ENCODE assay signal across 8 cellular contexts in the genomic region with DNA sequence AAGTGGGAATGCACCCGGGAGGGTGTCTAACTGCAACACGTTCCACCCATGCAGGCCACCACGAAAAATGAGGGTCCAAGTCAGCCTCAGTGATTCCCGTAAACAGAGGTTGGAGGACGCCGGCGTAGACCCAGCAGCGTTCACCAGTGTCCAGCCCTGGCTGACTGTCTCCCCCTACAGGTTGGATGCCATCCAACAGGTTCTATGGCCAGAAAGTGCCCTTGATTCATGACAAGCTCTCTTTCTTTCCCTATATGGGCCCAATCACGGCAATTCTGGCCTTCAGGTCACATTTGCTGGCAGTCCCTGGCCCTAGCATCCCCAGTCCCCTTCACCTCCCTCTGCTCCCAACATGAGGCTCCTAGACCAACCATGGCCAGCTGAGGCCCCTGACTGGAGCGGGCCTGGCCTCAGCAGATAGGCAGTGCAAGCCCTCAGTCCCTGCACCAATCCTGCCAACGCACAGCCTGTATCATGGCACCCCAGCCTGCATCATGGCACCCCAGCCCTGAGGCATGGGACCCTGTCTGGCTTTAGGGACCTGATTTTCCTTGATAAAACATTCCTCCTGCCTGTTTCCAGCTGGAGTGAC.
DNase-seq lines count a peak whose midpoint lies in the region; ATAC-seq and FAIRE-seq lines count a peak whose summit lies in the region.

No MANE protein-coding gene starts in this region.

- no peak overlapping the region for H2BK12ac ChIP-seq in neuronal stem cell (ENCODE audit: low read length)

- H3K4me2 ChIP-seq in neuronal stem cell (ENCODE audit: insufficient read depth, low read length, poor library complexity, severe bottlenecking): no peak overlapping the region

- no peak overlapping the region for H2BK15ac ChIP-seq in neuronal stem cell (ENCODE audit: low read length)

- H3K18ac ChIP-seq in neuronal stem cell (ENCODE audit: low read length): no peak overlapping the region

- no peak overlapping the region for H3K14ac ChIP-seq in neuronal stem cell (ENCODE audit: low read length)

- H3K36me3 ChIP-seq in neuronal stem cell (replicated peaks in 1 of 2; ENCODE audit: control insufficient read depth in 2 of 2, insufficient read depth in 2 of 2, low read length in 2 of 2): no peaks in the 10 kb centered on the region
- H3K36me3 ChIP-seq in small intestine (ENCODE audit: control insufficient read depth in 2 of 2, insufficient read depth in 2 of 2, low read length in 2 of 2): no peaks in the 10 kb centered on the region

- no CpG with 5 or more reads among the region's 11 CpGs for WGBS in neuronal stem cell (ENCODE audit: extremely low coverage in 2 of 2, insufficient read length in 2 of 2, insufficient replicate concordance in 1 of 2), 2 donors
- WGBS in small intestine, 3 donors: 81 to 90% (median 88%) methylated on average over 11 of the region's 11 CpGs

- H3K4me1 ChIP-seq in neuronal stem cell (ENCODE audit: control insufficient read depth in 2 of 2, insufficient read depth in 1 of 2, low read depth in 1 of 2, low read length in 2 of 2) (no peaks in the 10 kb centered on the region), small intestine (ENCODE audit: control insufficient read depth in 2 of 2, insufficient read depth in 1 of 2, low read depth in 1 of 2, low read length in 1 of 2) (no peaks in the 10 kb centered on the region)

- H3K4ac ChIP-seq in neuronal stem cell (ENCODE audit: low read length): no peak overlapping the region

- H3K27me3 ChIP-seq in neuronal stem cell (ENCODE audit: control insufficient read depth in 3 of 3, insufficient read depth in 3 of 3, low read depth in 1 of 3, low read length in 3 of 3) (no peaks in the 10 kb centered on the region), small intestine (ENCODE audit: control insufficient read depth in 2 of 2, insufficient read depth in 2 of 2, low read length in 2 of 2) (no peaks in the 10 kb centered on the region)

- no peak for FAIRE-seq in small intestine (lab: Jason Lieb, UNC)

- no peak overlapping the region for H4K8ac ChIP-seq in neuronal stem cell (ENCODE audit: low read depth, low read length)

- ATAC-seq in HG02759 (IDR thresholded peaks at IDR 0.05; ENCODE audit: unreplicated experiment) (peak; percentile 68), HG03342 (IDR thresholded peaks at IDR 0.05; ENCODE audit: unreplicated experiment) (no peak)
- ATAC-seq in activated CD4-positive, CD25-positive, alpha-beta regulatory T cell treated with anti-CD3 and anti-CD28 coated beads, Interleukin-2, amount 50 U/mL, for 24 hours: no peak

- no peak overlapping the region for H3K27ac ChIP-seq in neuronal stem cell (replicated peaks; ENCODE audit: low read length)
- H3K27ac ChIP-seq in small intestine (ENCODE audit: low read depth in 1 of 2, low read length in 1 of 2): no peak overlapping the region

- H2BK120ac ChIP-seq in neuronal stem cell (ENCODE audit: low read depth, low read length): no peak overlapping the region

- no peak overlapping the region for H4K91ac ChIP-seq in neuronal stem cell (ENCODE audit: low read depth, low read length, poor library complexity)

- no peak overlapping the region for H2AK5ac ChIP-seq in neuronal stem cell (ENCODE audit: low read depth, low read length)

- no peak overlapping the region for H3K4me3 ChIP-seq in neuronal stem cell (ENCODE audit: low read length in 2 of 2)
- no peak overlapping the region for H3K4me3 ChIP-seq in small intestine (ENCODE audit: low read depth in 1 of 2, low read length in 2 of 2)

- no peak overlapping the region for H2AFZ ChIP-seq in neuronal stem cell (ENCODE audit: low read length)

- no peak overlapping the region for H3K9ac ChIP-seq in neuronal stem cell (ENCODE audit: low read depth, low read length, poor library complexity)

- peak; percentile 69 for DNase-seq in DMS53 (lab: John Stamatoyannopoulos, UW)
- peak; percentile 59 for DNase-seq in activated CD8-positive, alpha-beta memory T cell treated with anti-CD3 and anti-CD28 coated beads, Interleukin-2, amount 50 U/mL, for 48 hours
- DNase-seq in neuronal stem cell (ENCODE audit: low spot score): peak; percentile 6
- no peak for DNase-seq in small intestine
- DNase-seq in NCI-H1930 (lab: John Stamatoyannopoulos, UW): no peak

- no peak overlapping the region for H3K23ac ChIP-seq in neuronal stem cell (ENCODE audit: low read depth, low read length, poor library complexity)

- no peaks in the 10 kb centered on the region for H3K79me1 ChIP-seq in neuronal stem cell (ENCODE audit: low read depth, low read length)

- H3K9me3 ChIP-seq in neuronal stem cell (replicated peaks in 1 of 2; ENCODE audit: control insufficient read depth in 2 of 2, insufficient read depth in 1 of 2, low read depth in 1 of 2, low read length in 2 of 2) (peaks cover 0 to 3% of the 10 kb centered on the region in 2 donors), small intestine (ENCODE audit: control insufficient read depth, low read depth) (no peaks in the 10 kb centered on the region)

- no peak overlapping the region for H2BK5ac ChIP-seq in neuronal stem cell (ENCODE audit: low read length)

Comparison
In these comparisons a context has a peak if more than half of its experiments do, and no peak if none do; other contexts are left out.
1. DNase-seq: peak in DMS53 (single experiment), activated CD8-positive, alpha-beta memory T cell treated with anti-CD3 and anti-CD28 coated beads, Interleukin-2, amount 50 U/mL, for 48 hours (single experiment) and neuronal stem cell (single experiment); none in small intestine (single experiment) and NCI-H1930 (0 of 2).